23 cellular contexts compared by ENCODE assay signal in genomic region chr15:22954798-22955543, GRCh38. TPM values are rescaled to one million over a fixed set of nuclear protein-coding genes. Genes with fewer than 3 reads are reported as not detected.
DNase-seq lines count a peak whose midpoint lies in the region; ATAC-seq and TF ChIP-seq lines count a peak whose summit lies in the region.
"Had no signal": no experiment of that assay in that cellular context is flagged by ENCODE, and none has a peak within 500 bp of the region (broad histone marks: within the 10 kb centered on the region; RNA-seq: fewer than 3 reads in every experiment).

No MANE protein-coding gene starts in this region.

- no peak for DNase-seq in left ventricle myocardium inferior
- no peak for DNase-seq in Right ventricle myocardium superior
- peak; percentile 41 for DNase-seq in epithelial cell of esophagus (ENCODE audit: low read depth)
- no peak for DNase-seq in trophoblast cell
- no peak for DNase-seq in mucosa of gallbladder (ENCODE audit: low spot score)
- no peak for DNase-seq in AG20443 (ENCODE audit: low spot score)
- DNase-seq in dermis blood vessel endothelial cell, result no peak
- DNase-seq: activated CD4-positive, alpha-beta T cell treated with anti-CD3 and anti-CD28 coated beads for 4 hours; activated CD8-positive, alpha-beta memory T cell treated with anti-CD3 and anti-CD28 coated beads, Interleukin-2, amount 10 ng/mL, durations not matched to agents 7 days and 5 days; CD4-positive, alpha-beta T cell; mesendoderm; naive thymus-derived CD8-positive, alpha-beta T cell; NCI-H1694; NCI-H226; NCI-H774; stimulated activated naive CD4-positive, alpha-beta T cell treated with Interleukin-2 at 50 U/mL for 16 hours; T-cell; upper lobe of right lung had no signal

- ATAC-seq in Right ventricle myocardium superior (ENCODE audit: poor library complexity) (no peak), GM18907 (IDR thresholded peaks at IDR 0.05; ENCODE audit: unreplicated experiment) (no peak)
- ATAC-seq: activated CD8-positive, alpha-beta memory T cell treated with anti-CD3 and anti-CD28 coated beads, Interleukin-2, amount 10 ng/mL, durations not matched to agents 7 days and 5 days; GM12878; naive thymus-derived CD8-positive, alpha-beta T cell; T-cell had no signal

- no peak overlapping the region for H3K4me2 ChIP-seq in trophoblast cell (ENCODE audit: low read length)
- H3K4me2 ChIP-seq: KMS-11 had no signal

- H2AFZ ChIP-seq in trophoblast cell (ENCODE audit: insufficient read depth, low read length, poor library complexity), result no peak overlapping the region
- H2AFZ ChIP-seq: parathyroid adenoma had no signal

- H3K4me3 ChIP-seq in left ventricle myocardium inferior, result no peak overlapping the region
- H3K4me3 ChIP-seq in epithelial cell of esophagus (ENCODE audit: low read length), result no peak overlapping the region
- no peak overlapping the region for H3K4me3 ChIP-seq in trophoblast cell (ENCODE audit: low read depth, low read length)
- H3K4me3 ChIP-seq: GM12878, upper lobe of right lung had no signal

- H2AK5ac ChIP-seq in trophoblast cell (ENCODE audit: low read length), result no peak overlapping the region

- no peaks in the 10 kb centered on the region for H3K27me3 ChIP-seq in left ventricle myocardium inferior (ENCODE audit: low read depth)
- H3K27me3 ChIP-seq in trophoblast cell (ENCODE audit: insufficient read depth, low read length), result no peaks in the 10 kb centered on the region
- H3K27me3 ChIP-seq: upper lobe of right lung had no signal

- H3K9ac ChIP-seq in trophoblast cell (ENCODE audit: low read length), result no peak overlapping the region
- H3K9ac ChIP-seq: KMS-11, parathyroid adenoma had no signal

- H3K4me1 ChIP-seq in left ventricle myocardium inferior (peaks cover 94% of the 10 kb centered on the region), trophoblast cell (ENCODE audit: control insufficient read depth in 1 of 2, insufficient read depth in 2 of 2, low read length in 2 of 2) (peaks cover 4 to 6% of the 10 kb centered on the region in 2 experiments)
- H3K4me1 ChIP-seq: parathyroid adenoma had no signal

- H3K27ac ChIP-seq in left ventricle myocardium inferior (replicated peaks), result peak overlapping the region; percentile 71
- H3K27ac ChIP-seq in trophoblast cell (ENCODE audit: low read depth, low read length), result no peak overlapping the region
- H3K27ac ChIP-seq: epithelial cell of prostate, KMS-11, parathyroid adenoma, upper lobe of right lung had no signal

- H3K14ac ChIP-seq in trophoblast cell (ENCODE audit: low read length), result no peak overlapping the region

- H4K91ac ChIP-seq in trophoblast cell (ENCODE audit: low read depth, low read length), result no peak overlapping the region

- no peak overlapping the region for H2BK120ac ChIP-seq in trophoblast cell (ENCODE audit: insufficient read depth, low read length, poor library complexity)

- no peaks in the 10 kb centered on the region for H3K79me1 ChIP-seq in trophoblast cell (ENCODE audit: low read length)

- H3K9me3 ChIP-seq in left ventricle myocardium inferior (replicated peaks) (no peaks in the 10 kb centered on the region), trophoblast cell (ENCODE audit: insufficient read depth, low read depth, low read length) (no peaks in the 10 kb centered on the region)
- H3K9me3 ChIP-seq: upper lobe of right lung had no signal

- H4K12ac ChIP-seq in trophoblast cell (ENCODE audit: low read depth, low read length), result no peak overlapping the region

- no peak overlapping the region for H4K8ac ChIP-seq in trophoblast cell (ENCODE audit: low read depth, low read length)

- H3K79me2 ChIP-seq in trophoblast cell (ENCODE audit: control insufficient read depth, insufficient read depth, low read length, poor library complexity), result peaks cover 41% of the 10 kb centered on the region

- H2BK12ac ChIP-seq in trophoblast cell (ENCODE audit: low read length), result no peak overlapping the region

- H3K23ac ChIP-seq in trophoblast cell (ENCODE audit: low read length), result no peak overlapping the region

- H3K36me3 ChIP-seq in left ventricle myocardium inferior (no peaks in the 10 kb centered on the region), trophoblast cell (ENCODE audit: control insufficient read depth in 1 of 2, insufficient read depth in 2 of 2, low read length in 2 of 2) (peaks cover 2 to 5% of the 10 kb centered on the region in 2 experiments)
- H3K36me3 ChIP-seq: upper lobe of right lung had no signal

- TF ChIP-seq CTCF in left ventricle myocardium inferior (IDR thresholded peaks at IDR 0.05; ENCODE audit: borderline replicate concordance), result no peak
- TF ChIP-seq CTCF in epithelial cell of esophagus (IDR thresholded peaks at IDR 0.05; ENCODE audit: insufficient read depth, low read depth, low read length, missing control alignments), result peak; percentile 23

- WGBS in trophoblast cell (ENCODE audit: extremely low coverage, insufficient coverage, insufficient read length), result no CpG with 5 or more reads among the region's 14 CpGs

- peak overlapping the region; percentile 0 for H3K4ac ChIP-seq in trophoblast cell (ENCODE audit: low read depth, low read length)

- H2BK5ac ChIP-seq in trophoblast cell (ENCODE audit: low read depth, low read length, poor library complexity), result no peak overlapping the region

- intact Hi-C loops in left ventricle myocardium inferior (cut with micrococcal nuclease) (no loop called here), Right ventricle myocardium superior (cut with DNase I) (no loop called here)

- peak overlapping the region; percentile 43 for H3K18ac ChIP-seq in trophoblast cell (ENCODE audit: low read length)

RNA-seq across cellular contexts. Expression of gene CYFIP1, which starts 25.2 kb away (rescaled TPM):
- total RNA-seq in left ventricle myocardium inferior (24.1 TPM), Right ventricle myocardium superior (28.8 TPM), mucosa of gallbladder (127 TPM), dermis blood vessel endothelial cell (53.9 and 178 TPM in 2 replicates)
- polyA plus RNA-seq in trophoblast cell (2013), result 58.6 and 59.7 TPM in 2 replicates
